Comparison of ENCODE assay signal across 8 cellular contexts in the genomic region with DNA sequence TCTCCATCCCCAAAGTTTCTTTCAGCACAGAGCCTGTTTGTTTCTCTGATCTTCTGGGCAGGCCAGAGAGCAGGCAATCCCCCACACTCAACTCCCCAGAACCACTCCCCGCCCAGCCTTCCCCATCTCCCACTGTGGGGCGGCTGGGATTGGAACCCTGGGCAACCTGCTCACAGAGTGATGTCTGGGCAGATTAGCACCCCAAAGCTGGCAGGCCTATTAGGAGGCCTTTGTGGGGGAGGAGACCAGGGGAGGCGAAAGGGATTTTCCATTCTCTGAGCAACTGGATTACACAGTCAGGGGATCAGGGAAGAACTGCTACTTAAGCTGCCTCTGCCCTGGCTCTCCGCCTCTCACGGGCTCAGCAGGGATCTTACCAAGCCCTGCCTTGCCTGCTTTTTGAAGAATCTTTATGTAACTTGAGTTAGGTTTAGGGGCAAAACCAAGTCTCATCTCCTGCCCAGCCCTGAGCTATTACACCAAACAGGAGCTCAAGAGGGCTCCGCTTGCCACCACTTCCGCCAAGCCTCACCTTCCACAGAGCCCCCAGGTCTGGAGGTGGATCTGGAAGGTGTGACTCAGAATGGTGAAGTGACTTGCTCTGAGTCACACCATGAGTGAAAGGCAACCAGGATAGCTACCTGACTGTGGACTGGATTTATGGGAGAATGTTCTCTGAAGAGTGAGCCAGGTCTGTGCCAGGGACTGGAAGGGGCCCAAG. TPM values are rescaled to one million over a fixed set of nuclear protein-coding genes. Genes with fewer than 3 reads are reported as not detected.
DNase-seq lines count a peak whose midpoint lies in the region; ATAC-seq and TF ChIP-seq lines count a peak whose summit lies in the region.

No MANE protein-coding gene starts in this region.

- POLR2A ChIA-PET in activated CD4-positive, alpha-beta T cell treated with anti-CD3 and anti-CD28 coated beads, Interleukin-2, amount 10 ng/mL, durations not matched to agents 7 days and 5 days (lab: Charles Lee): no interaction called here

- TF ChIP-seq CTCF in kidney epithelial cell (IDR thresholded peaks at IDR 0.05; ENCODE audit: insufficient read depth, low read length, poor library complexity, severe bottlenecking): no peak

- H3K36me3 Mint-ChIP-seq in activated CD4-positive, alpha-beta T cell treated with anti-CD3 and anti-CD28 coated beads, Interleukin-2, amount 10 ng/mL, durations not matched to agents 7 days and 5 days (ENCODE audit: low read depth): no peaks in the 10 kb centered on the region

- H3K4me1 Mint-ChIP-seq in activated CD4-positive, alpha-beta T cell treated with anti-CD3 and anti-CD28 coated beads, Interleukin-2, amount 10 ng/mL, durations not matched to agents 7 days and 5 days: peaks cover 8% of the 10 kb centered on the region

- no peak overlapping the region for H3K4me3 Mint-ChIP-seq in activated CD4-positive, alpha-beta T cell treated with anti-CD3 and anti-CD28 coated beads, Interleukin-2, amount 10 ng/mL, durations not matched to agents 7 days and 5 days

- ATAC-seq in HG03039 (IDR thresholded peaks at IDR 0.05; ENCODE audit: unreplicated experiment): no peak

- peak; percentile 36 to 61 for DNase-seq in activated CD4-positive, alpha-beta T cell treated with anti-CD3 and anti-CD28 coated beads for 24 hours (ENCODE audit: low read depth in 2 of 2)
- no peak for DNase-seq in activated CD4-positive, alpha-beta T cell treated with anti-CD3 and anti-CD28 coated beads, Interleukin-2, amount 10 ng/mL, durations not matched to agents 7 days and 5 days
- peak; percentile 77 to 82 for DNase-seq in activated T-cell treated with anti-CD3 and anti-CD28 coated beads, Interleukin-2, amount 50 U/mL, for 48 hours
- DNase-seq in kidney epithelial cell (ENCODE audit: low read depth): peak; percentile 95
- peak; percentile 81 for DNase-seq in stimulated activated CD8-positive, alpha-beta memory T cell treated with anti-CD3 and anti-CD28 coated beads, Interleukin-4, amount 100 ng/mL, for 48 hours
- DNase-seq in DMS153 (lab: John Stamatoyannopoulos, UW): no peak
- DNase-seq in SIG-M5 treated with dmso at 0.1 percent for 504 hours (lab: John Stamatoyannopoulos, UW; ENCODE audit: unreplicated experiment): no peak

- no peak overlapping the region for H3K4me3 ChIP-seq in kidney epithelial cell (ENCODE audit: low read depth, low read length)

- H3K27me3 ChIP-seq in kidney epithelial cell (ENCODE audit: control insufficient read depth, insufficient read depth, low read length): no peaks in the 10 kb centered on the region

- H3K27ac Mint-ChIP-seq in activated CD4-positive, alpha-beta T cell treated with anti-CD3 and anti-CD28 coated beads, Interleukin-2, amount 10 ng/mL, durations not matched to agents 7 days and 5 days: no peak overlapping the region

- CTCF ChIA-PET in activated CD4-positive, alpha-beta T cell treated with anti-CD3 and anti-CD28 coated beads, Interleukin-2, amount 10 ng/mL, durations not matched to agents 7 days and 5 days (lab: Charles Lee): interaction anchor here (0.6 kb wide), 1 partner anchor 244 kb away, joined by 3 read pairs; no protein-coding TSS in a partner anchor

- no peaks in the 10 kb centered on the region for H3K36me3 ChIP-seq in kidney epithelial cell (ENCODE audit: control insufficient read depth, insufficient read depth, low read length)

- no peaks in the 10 kb centered on the region for H3K9me3 Mint-ChIP-seq in activated CD4-positive, alpha-beta T cell treated with anti-CD3 and anti-CD28 coated beads, Interleukin-2, amount 10 ng/mL, durations not matched to agents 7 days and 5 days

- peaks cover 28% of the 10 kb centered on the region for H3K27me3 Mint-ChIP-seq in activated CD4-positive, alpha-beta T cell treated with anti-CD3 and anti-CD28 coated beads, Interleukin-2, amount 10 ng/mL, durations not matched to agents 7 days and 5 days

RNA-seq across cellular contexts. Expression of a gene that starts 16.0 kb away (rescaled TPM):
- not detected for total RNA-seq in activated CD4-positive, alpha-beta T cell treated with anti-CD3 and anti-CD28 coated beads, Interleukin-2, amount 10 ng/mL, durations not matched to agents 7 days and 5 days
- total RNA-seq in kidney epithelial cell: 39.2 and 44.3 TPM in 2 replicates

RNA-seq across cellular contexts. Expression of a gene that starts 27.5 kb away (rescaled TPM):
- 10 to 100 TPM; 79.6 to 83.6 TPM for total RNA-seq in activated CD4-positive, alpha-beta T cell treated with anti-CD3 and anti-CD28 coated beads, Interleukin-2, amount 10 ng/mL, durations not matched to agents 7 days and 5 days
- 43.4 and 54.5 TPM in 2 replicates for total RNA-seq in kidney epithelial cell

Comparison
In these comparisons a context has a peak if more than half of its experiments do, and no peak if none do; other contexts are left out.
1. DNase-seq: peak in activated CD4-positive, alpha-beta T cell treated with anti-CD3 and anti-CD28 coated beads for 24 hours (2 of 2), activated T-cell treated with anti-CD3 and anti-CD28 coated beads, Interleukin-2, amount 50 U/mL, for 48 hours (2 of 2), kidney epithelial cell (single experiment) and stimulated activated CD8-positive, alpha-beta memory T cell treated with anti-CD3 and anti-CD28 coated beads, Interleukin-4, amount 100 ng/mL, for 48 hours (single experiment); none in activated CD4-positive, alpha-beta T cell treated with anti-CD3 and anti-CD28 coated beads, Interleukin-2, amount 10 ng/mL, durations not matched to agents 7 days and 5 days (single experiment), DMS153 (single experiment) and SIG-M5 treated with dmso at 0.1 percent for 504 hours (single experiment).
2. RNA of a gene that starts 16.0 kb away (total RNA-seq): 39.2 to 44.3 TPM in kidney epithelial cell; not detected in activated CD4-positive, alpha-beta T cell treated with anti-CD3 and anti-CD28 coated beads, Interleukin-2, amount 10 ng/mL, durations not matched to agents 7 days and 5 days; every median in the first group is over 10 times any median in the second.